9 cellular contexts compared by ENCODE assay signal in genomic region chr5:39076101-39076756, GRCh38. TPM values are rescaled to one million over a fixed set of nuclear protein-coding genes. Genes with fewer than 3 reads are reported as not detected.
DNase-seq lines count a peak whose midpoint lies in the region; ATAC-seq, FAIRE-seq and TF ChIP-seq lines count a peak whose summit lies in the region.
"Had no signal": no experiment of that assay in that cellular context is flagged by ENCODE, and none has a peak within 500 bp of the region (broad histone marks: within the 10 kb centered on the region; RNA-seq: fewer than 3 reads in every experiment).

No MANE protein-coding gene starts in this region.

- DNase-seq in CD8-positive, alpha-beta T cell = no peak
- no peak for DNase-seq in HL-60 (ENCODE audit: low read depth in 1 of 2, low spot score in 1 of 2)
- DNase-seq in K562 (ENCODE audit: extremely low read depth in 1 of 4, low spot score in 3 of 4) = no peak
- no peak for DNase-seq in nephron progenitor cell
- DNase-seq in GM10266 (ENCODE audit: extremely low spot score) = no peak
- no peak for DNase-seq in omental fat pad (ENCODE audit: low spot score)
- DNase-seq in NCI-H2081 (lab: John Stamatoyannopoulos, UW) = no peak
- DNase-seq: activated gamma-delta T cell treated with Interleukin-2 at 50 U/mL for 16 hours had no signal

- WGBS in K562 (ENCODE audit: insufficient coverage, low coverage, missing lambda C conversion rate) = 13% methylated on average over 6 of the region's 6 CpGs

- in situ Hi-C loops in K562 (cut with MboI) = no loop called here

- no peak overlapping the region for H3K4me3 ChIP-seq in CD8-positive, alpha-beta T cell (ENCODE audit: low read depth, low read length)
- H3K4me3 ChIP-seq in HL-60 (replicated peaks; ENCODE audit: insufficient read depth, low read length) (no peak overlapping the region), K562 (peak overlapping the region; percentile 1; the same call in 1 of the 2 replicates)

- intact Hi-C loops in CD8-positive, alpha-beta T cell (cut with DNase I, micrococcal nuclease) = loop anchor here (2.0 to 10.0 kb wide), 6 partner anchors 29 to 1759 kb away; partner anchors contain the start of genes FYB1 (in 1 of the 2), NUP155 (in 1 of the 2), RPL37 (in 1 of the 2) and TTC33 (in 1 of the 2)
- intact Hi-C loops in K562 (cut with micrococcal nuclease) = loop anchor here (5.0 to 10.0 kb wide), 3 partner anchors 41 to 231 kb away; partner anchors contain the start of gene OSMR

- peaks cover 37% of the 10 kb centered on the region for H3K27me3 Mint-ChIP-seq in CD8-positive, alpha-beta T cell (ENCODE audit: low read depth)
- H3K27me3 Mint-ChIP-seq in nephron progenitor cell (ENCODE audit: low read depth, poor library complexity) = peaks cover 4% of the 10 kb centered on the region

- TF ChIP-seq EP300 in K562 (IDR thresholded peaks at IDR 0.05; ENCODE audit: low read length) = no peak

- no peak overlapping the region for H3K27ac ChIP-seq in CD8-positive, alpha-beta T cell (ENCODE audit: low read depth, low read length)
- H3K27ac ChIP-seq in HL-60 (replicated peaks) = peak overlapping the region; percentile 18; the same call in 1 of the 2 replicates
- H3K27ac ChIP-seq in K562 (ENCODE audit: extremely low read depth, low read depth, low read length) = peak overlapping the region; percentile 96; the same call in 2 of the 3 replicates

- ATAC-seq in CD8-positive, alpha-beta T cell = no peak
- ATAC-seq in K562 (no peak), omental fat pad (ENCODE audit: low FRiP score) (no peak), HG03095 (IDR thresholded peaks at IDR 0.05; ENCODE audit: unreplicated experiment) (no peak)

- peak overlapping the region in 1 of 2 experiments; percentile 48; a peak in 2 of 4 replicates for H3K9ac ChIP-seq in K562 (ENCODE audit: insufficient read depth in 1 of 2, low read depth in 2 of 2, low read length in 2 of 2)

- no TSS peak for BruUV-seq in K562 (replicated peaks; lab: Mats Ljungman, UMichigan)

- peaks cover 15% of the 10 kb centered on the region for H3K36me3 Mint-ChIP-seq in CD8-positive, alpha-beta T cell
- no peaks in the 10 kb centered on the region for H3K36me3 Mint-ChIP-seq in nephron progenitor cell (ENCODE audit: low read depth)

- peak overlapping the region; percentile 77 for H2AFZ ChIP-seq in K562 (ENCODE audit: low read depth, low read length)

- H3K36me3 ChIP-seq in CD8-positive, alpha-beta T cell (ENCODE audit: insufficient read depth, low read length) = no peaks in the 10 kb centered on the region
- peaks cover 10% of the 10 kb centered on the region; the same call in 1 of the 3 replicates for H3K36me3 ChIP-seq in K562 (ENCODE audit: control insufficient read depth, insufficient read depth, low read length)

- H3K4me1 Mint-ChIP-seq in CD8-positive, alpha-beta T cell (ENCODE audit: low read depth) = peaks cover 32% of the 10 kb centered on the region
- H3K4me1 Mint-ChIP-seq in nephron progenitor cell = peaks cover 26% of the 10 kb centered on the region

- no peak for TF ChIP-seq RAD21 in K562 (CRISPR knock-in tag; conservative IDR thresholded peaks at IDR 0.05 in 1 of 2, IDR thresholded peaks at IDR 0.05 in 1 of 2)

- CTCF ChIA-PET in CD8-positive, alpha-beta T cell (lab: Charles Lee) = no interaction called here
- CTCF ChIA-PET in K562 (lab: Yijun Ruan, JAX; ENCODE audit: low intra/inter-chr PET ratio) = no interaction called here

- H3K4me3 Mint-ChIP-seq in CD8-positive, alpha-beta T cell = peak overlapping the region; percentile 29
- peak overlapping the region; percentile 98 for H3K4me3 Mint-ChIP-seq in nephron progenitor cell

- peaks cover 25% of the 10 kb centered on the region for H3K4me1 ChIP-seq in CD8-positive, alpha-beta T cell (ENCODE audit: insufficient read depth, low read length)
- peaks cover 4 to 14% of the 10 kb centered on the region in 2 experiments; a peak in 3 of 5 replicates for H3K4me1 ChIP-seq in K562 (replicated peaks in 1 of 2; ENCODE audit: control insufficient read depth in 2 of 2, insufficient read depth in 2 of 2, low read length in 2 of 2)

- TF ChIP-seq POLR2A in K562 (conservative IDR thresholded peaks at IDR 0.05) = no peak

- H3K9me3 ChIP-seq in CD8-positive, alpha-beta T cell (ENCODE audit: low read length) = no peaks in the 10 kb centered on the region
- no peaks in the 10 kb centered on the region for H3K9me3 ChIP-seq in K562 (replicated peaks; ENCODE audit: control insufficient read depth, insufficient read depth, low read depth, low read length)

- POLR2A ChIA-PET in CD8-positive, alpha-beta T cell (lab: Charles Lee) = no interaction called here
- POLR2A ChIA-PET in K562 (lab: Yijun Ruan, JAX) = interaction anchor here (0.7 to 1.4 kb wide), 2 partner anchors 10 to 176 kb away, joined by 3 to 7 read pairs; no protein-coding TSS in a partner anchor

- no peaks in the 10 kb centered on the region for H3K9me1 ChIP-seq in K562 (ENCODE audit: control insufficient read depth, insufficient read depth, low read length)

- H3K4me2 ChIP-seq in K562 (ENCODE audit: insufficient read depth, low read length) = peak overlapping the region; percentile 46

- H3K79me2 ChIP-seq in K562 (ENCODE audit: control insufficient read depth, insufficient read depth, low read length) = peaks cover 50% of the 10 kb centered on the region

- no peaks in the 10 kb centered on the region for H3K9me3 Mint-ChIP-seq in CD8-positive, alpha-beta T cell
- H3K9me3 Mint-ChIP-seq in nephron progenitor cell = no peaks in the 10 kb centered on the region

- H3K27ac Mint-ChIP-seq in CD8-positive, alpha-beta T cell = no peak overlapping the region
- no peak overlapping the region for H3K27ac Mint-ChIP-seq in nephron progenitor cell

- H3K27me3 ChIP-seq in CD8-positive, alpha-beta T cell (ENCODE audit: insufficient read depth, low read length) = peaks cover 16% of the 10 kb centered on the region
- H3K27me3 ChIP-seq in HL-60 (ENCODE audit: insufficient read depth, poor library complexity, severe bottlenecking) (no peaks in the 10 kb centered on the region), K562 (ENCODE audit: control insufficient read depth in 2 of 2, insufficient read depth in 2 of 2, low read length in 2 of 2) (no peaks in the 10 kb centered on the region)

- peaks cover 4% of the 10 kb centered on the region for H4K20me1 ChIP-seq in K562 (replicated peaks; ENCODE audit: control insufficient read depth, insufficient read depth, low read length)

- TF ChIP-seq CTCF in CD8-positive, alpha-beta T cell (IDR thresholded peaks at IDR 0.05) = no peak
- TF ChIP-seq CTCF in HL-60 (IDR thresholded peaks at IDR 0.05; ENCODE audit: insufficient read depth, low read length) = no peak
- TF ChIP-seq CTCF in K562 (IDR thresholded peaks at IDR 0.05 in 2 of 3, conservative IDR thresholded peaks at IDR 0.05 in 1 of 3; ENCODE audit: insufficient read depth in 2 of 3, low read depth in 1 of 3, low read length in 3 of 3) = no peak
- no peak for TF ChIP-seq CTCF in nephron progenitor cell (IDR thresholded peaks at IDR 0.05)
- TF ChIP-seq CTCF in GM10266 (IDR thresholded peaks at IDR 0.05; ENCODE audit: control insufficient read depth, insufficient read depth, low read depth, missing control alignments) = no peak
- TF ChIP-seq CTCF in omental fat pad (IDR thresholded peaks at IDR 0.05) = no peak

- no peak for FAIRE-seq in K562 (lab: Jason Lieb, UNC)

TF ChIP-seq in K562, 482 proteins besides CTCF, POLR2A, EP300 and RAD21 (continues in another document):
- TF ChIP-seq EGR1 (conservative IDR thresholded peaks at IDR 0.05) = no peak
- TF ChIP-seq ZNF224 (CRISPR knock-in tag; IDR thresholded peaks at IDR 0.05) = no peak
- TF ChIP-seq ZNF717 (CRISPR knock-in tag; IDR thresholded peaks at IDR 0.05) = peak; percentile 54; the same call in 1 of the 2 replicates
- TF ChIP-seq ZNF445 (CRISPR knock-in tag; IDR thresholded peaks at IDR 0.05; ENCODE audit: low read depth) = no peak
- 0 out of 2 replicates have a peak, but pooled peaks have one; percentile 7 for TF ChIP-seq FOXJ2 (tag; IDR thresholded peaks at IDR 0.05)
- no peak for TF ChIP-seq HLTF (IDR thresholded peaks at IDR 0.05)
- TF ChIP-seq NRF1 (conservative IDR thresholded peaks at IDR 0.05 in 1 of 2, IDR thresholded peaks at IDR 0.05 in 1 of 2) = 0 out of 4 replicates have a peak, but pooled peaks of 1 of the 2 experiments have one; percentile 3
- no peak for TF ChIP-seq FUS (optimal IDR thresholded peaks at IDR 0.05; ENCODE audit: low read depth, low read length)
- TF ChIP-seq MBD1 (CRISPR knock-in tag; IDR thresholded peaks at IDR 0.05) = peak; percentile 26; the same call in 1 of the 2 replicates

RNA-seq across cellular contexts. Expression of gene RICTOR, which starts 2.0 kb away (rescaled TPM):
- total RNA-seq in CD8-positive, alpha-beta T cell = 100 to 1,000 TPM; 116 to 128 TPM
- 131 and 332 TPM in 2 replicates for total RNA-seq in K562 (2011; cell fraction: chromatin; rRNA removed; ENCODE audit: low replicate concordance)
- total RNA-seq in K562 (2011; cell fraction: nucleolus; rRNA removed) = 38.0 and 56.7 TPM in 2 replicates
- 86.9 and 126 TPM in 2 replicates for total RNA-seq in K562 (2011; cell fraction: nucleoplasm; rRNA removed)
- total RNA-seq in K562 (2014; rRNA removed) (18.1 and 22.6 TPM in 2 replicates), K562 (2014; rRNA removed; fragmentation: Illumina TruSeq; extraction: Trizol) (37.6 and 47.4 TPM in 2 replicates), K562 (2015; rRNA removed; fragmentation: Illumina TruSeq; extraction: Trizol) (32.3 and 35.2 TPM in 2 replicates), K562 (2021) (41.0 and 43.2 TPM in 2 replicates), omental fat pad (10 to 100 TPM; 20.4 to 47.1 (median 32.2) TPM)
- polyA plus RNA-seq in K562 (2011; rRNA removed) (31.7 and 46.6 TPM in 2 replicates), K562 (2014; fragmentation: Illumina TruSeq; extraction: Trizol) (18.8 and 19.7 TPM in 2 replicates), K562 (2014; fragmentation: Nextera tagmentation; extraction: Ambion mirVana) (10 to 100 TPM; 13.9 to 15.9 TPM), K562 (2014; rRNA removed) (14.2 and 17.0 TPM in 2 replicates)
- 9.1 and 16.2 TPM in 2 replicates for polyA plus RNA-seq in K562 (2011; cell fraction: cytosol; rRNA removed)
- polyA plus RNA-seq in K562 (2011; cell fraction: nucleus; rRNA removed) = 58.1 and 62.5 TPM in 2 replicates
- polyA plus RNA-seq in K562 (2012) = 11.7 and 13.1 TPM in 2 replicates
- 205 and 242 TPM in 2 replicates for polyA minus RNA-seq in K562 (2011; rRNA and poly(A)+ RNA removed)
- polyA minus RNA-seq in K562 (2011; cell fraction: cytosol; rRNA and poly(A)+ RNA removed) = 41.3 and 55.6 TPM in 2 replicates
- polyA minus RNA-seq in K562 (2011; cell fraction: nucleus; rRNA and poly(A)+ RNA removed) = 123 and 176 TPM in 2 replicates
